ENCODE assay signal across 29 cellular contexts in the genomic region with DNA sequence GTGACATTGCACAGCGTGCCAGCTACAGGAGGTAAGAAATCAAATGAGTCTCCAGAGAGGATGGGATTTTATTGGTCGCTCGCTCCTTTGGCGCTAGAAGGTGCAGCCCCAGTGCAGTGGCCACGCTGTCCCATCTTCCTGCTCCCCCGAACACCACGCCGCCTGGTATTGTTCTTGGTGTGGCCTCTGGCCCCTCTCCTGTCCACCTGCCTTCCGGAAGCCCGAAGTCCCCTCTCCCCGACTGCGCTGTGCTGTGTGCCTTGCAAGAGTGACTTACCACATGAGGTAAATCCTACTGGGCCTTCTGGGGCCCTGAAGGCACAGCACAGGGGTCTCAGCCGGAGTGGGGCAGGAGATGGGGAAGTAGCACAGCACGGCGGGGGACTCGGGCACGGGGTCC. TPM values are rescaled to one million over a fixed set of nuclear protein-coding genes. Genes with fewer than 3 reads are reported as not detected.
DNase-seq lines count a peak whose midpoint lies in the region; ATAC-seq, FAIRE-seq and TF ChIP-seq lines count a peak whose summit lies in the region.
"Had no signal": no experiment of that assay in that cellular context is flagged by ENCODE, and none has a peak within 500 bp of the region (broad histone marks: within the 10 kb centered on the region; RNA-seq: fewer than 3 reads in every experiment).

No MANE protein-coding gene starts in this region.

- H2BK120ac ChIP-seq in H1 (replicated peaks; ENCODE audit: low read depth, low read length): no peak overlapping the region

- no peak overlapping the region for H3K9ac ChIP-seq in H1 (replicated peaks in 1 of 4; ENCODE audit: extremely low read depth in 1 of 4, low read depth in 3 of 4, low read length in 3 of 4)
- H3K9ac ChIP-seq: BLaER1 treated with 17β-estradiol and CSF1 and Interleukin-3, amounts not matched to agents 10 nM and 100 nM had no signal

- no peak overlapping the region for H3K4me2 ChIP-seq in H1 (ENCODE audit: insufficient read depth in 1 of 2, low read depth in 2 of 2, low read length in 2 of 2)
- H3K4me2 ChIP-seq: A549; BLaER1 treated with 17β-estradiol and CSF1 and Interleukin-3, amounts not matched to agents 10 nM and 100 nM had no signal

- H3K36me3 ChIP-seq in H1 (ENCODE audit: control insufficient read depth in 2 of 4, insufficient read depth in 4 of 4, low read length in 3 of 4): no peaks in the 10 kb centered on the region
- H3K36me3 ChIP-seq in CD8-positive, alpha-beta T cell (ENCODE audit: insufficient read depth, low read length): no peaks in the 10 kb centered on the region
- no peaks in the 10 kb centered on the region for H3K36me3 ChIP-seq in aorta (ENCODE audit: control insufficient read depth in 1 of 2, insufficient read depth in 2 of 2, low read length in 1 of 2)
- H3K36me3 ChIP-seq: BLaER1 treated with 17β-estradiol and CSF1 and Interleukin-3, amounts not matched to agents 10 nM and 100 nM; SJSA1 had no signal

- ATAC-seq in CD8-positive, alpha-beta T cell: no peak
- ATAC-seq in aorta (ENCODE audit: low FRiP score): no peak
- no peak for ATAC-seq in activated T-cell treated with anti-CD3 and anti-CD28 coated beads, Interleukin-2, amount 50 U/mL, for 72 hours (replicated peaks in 1 of 2)
- ATAC-seq: GM12878, HepG2, K562, PC-3, Right ventricle myocardium inferior had no signal

- CTCF ChIA-PET in H1 (lab: Charles Lee; ENCODE audit: partially characterized antibody): interaction anchor here (0.7 kb wide), 1 partner anchor 30 kb away, joined by 4 read pairs; no protein-coding TSS in a partner anchor
- CTCF ChIA-PET in CD8-positive, alpha-beta T cell (lab: Charles Lee): no interaction called here

- TF ChIP-seq RAD21 in H1 (IDR thresholded peaks at IDR 0.05 in 1 of 2, conservative IDR thresholded peaks at IDR 0.05 in 1 of 2; ENCODE audit: low read depth in 2 of 2, low read length in 2 of 2): no peak

- no peak overlapping the region for H3K18ac ChIP-seq in H1 (ENCODE audit: extremely low read depth, low read length)

- H2BK12ac ChIP-seq in H1 (ENCODE audit: low read depth, low read length): 0 out of 2 replicates have a peak overlapping the region, but pooled peaks have one; percentile 71

- no peaks in the 10 kb centered on the region for H3K23me2 ChIP-seq in H1 (ENCODE audit: low read depth, low read length)

- POLR2A ChIA-PET in H1 (lab: Charles Lee; ENCODE audit: partially characterized antibody): no interaction called here
- POLR2A ChIA-PET in CD8-positive, alpha-beta T cell (lab: Charles Lee): no interaction called here

- WGBS in H1 (ENCODE audit: extremely low coverage in 1 of 2, insufficient coverage in 1 of 2, insufficient read length in 1 of 2, insufficient replicate concordance in 2 of 2, low coverage in 1 of 2, low lambda C conversion rate in 2 of 2, missing lambda C conversion rate in 1 of 2), 2 experiments: 95% methylated on average over 17 of the region's 17 CpGs; no CpG with 5 or more reads in 1 of the 2 experiments
- WGBS in aorta, 2 donors: 96 to 98% methylated on average over 17 of the region's 17 CpGs

- no peak overlapping the region for H3K4me3 Mint-ChIP-seq in neural crest cell
- H3K4me3 Mint-ChIP-seq in CD8-positive, alpha-beta T cell: no peak overlapping the region
- H3K4me3 Mint-ChIP-seq in activated T-cell treated with anti-CD3 and anti-CD28 coated beads, Interleukin-2, amount 50 U/mL, for 72 hours: no peak overlapping the region
- H3K4me3 Mint-ChIP-seq in type B pancreatic cell: no peak overlapping the region
- H3K4me3 Mint-ChIP-seq: CD8-positive, alpha-beta memory T cell had no signal

- no peak overlapping the region; the same call in 1 of the 2 replicates for H2BK15ac ChIP-seq in H1 (ENCODE audit: low read length)

- FAIRE-seq in H1 (lab: Jason Lieb, UNC): no peak
- FAIRE-seq: A549, GM12878, HepG2, K562 had no signal

- no peak overlapping the region for H4K5ac ChIP-seq in H1 (ENCODE audit: insufficient read length, low read depth, low read length)

- H3K79me2 ChIP-seq in H1 (ENCODE audit: control insufficient read depth in 1 of 2, insufficient read depth in 2 of 2, low read length in 2 of 2): no peaks in the 10 kb centered on the region

- H3K27ac Mint-ChIP-seq in neural crest cell (ENCODE audit: unreplicated experiment): peak overlapping the region; percentile 75
- H3K27ac Mint-ChIP-seq in CD8-positive, alpha-beta T cell: no peak overlapping the region
- no peak overlapping the region for H3K27ac Mint-ChIP-seq in activated T-cell treated with anti-CD3 and anti-CD28 coated beads, Interleukin-2, amount 50 U/mL, for 72 hours
- no peak overlapping the region for H3K27ac Mint-ChIP-seq in type B pancreatic cell
- H3K27ac Mint-ChIP-seq: CD8-positive, alpha-beta memory T cell had no signal

- H4K91ac ChIP-seq in H1 (replicated peaks; ENCODE audit: insufficient read length, low read length): no peak overlapping the region

- no peak for TF ChIP-seq POLR2A in H1 (IDR thresholded peaks at IDR 0.05; ENCODE audit: control extremely low read depth in 1 of 2, low read depth in 2 of 2, low read length in 2 of 2)

- H3K4me1 ChIP-seq in H1 (replicated peaks in 1 of 4; ENCODE audit: control insufficient read depth in 3 of 4, insufficient read depth in 4 of 4, low read length in 3 of 4) (peaks cover 0 to 13% (median 10%) of the 10 kb centered on the region in 4 experiments; a peak in 5 of 7 replicates), aorta (ENCODE audit: control insufficient read depth in 1 of 2, insufficient read depth in 2 of 2, low read length in 2 of 2) (no peaks in the 10 kb centered on the region)
- H3K4me1 ChIP-seq in CD8-positive, alpha-beta T cell (ENCODE audit: insufficient read depth, low read length): no peaks in the 10 kb centered on the region
- H3K4me1 ChIP-seq: A549, SJSA1 had no signal

- 0 out of 2 replicates have a peak overlapping the region, but pooled peaks have one; percentile 38 for H2AFZ ChIP-seq in H1 (ENCODE audit: low read length)

- no peak overlapping the region for H2BK5ac ChIP-seq in H1 (ENCODE audit: low read depth, low read length)

- H3K9me3 Mint-ChIP-seq in neural crest cell: no peaks in the 10 kb centered on the region
- H3K9me3 Mint-ChIP-seq in CD8-positive, alpha-beta T cell: no peaks in the 10 kb centered on the region
- H3K9me3 Mint-ChIP-seq in activated T-cell treated with anti-CD3 and anti-CD28 coated beads, Interleukin-2, amount 50 U/mL, for 72 hours: no peaks in the 10 kb centered on the region
- peaks cover 4% of the 10 kb centered on the region for H3K9me3 Mint-ChIP-seq in type B pancreatic cell
- H3K9me3 Mint-ChIP-seq: CD8-positive, alpha-beta memory T cell had no signal

- TF ChIP-seq EP300 in H1 (IDR thresholded peaks at IDR 0.05; ENCODE audit: borderline replicate concordance in 1 of 2, low read depth in 2 of 2, low read length in 2 of 2): no peak

- no peak overlapping the region for H3K4ac ChIP-seq in H1 (replicated peaks; ENCODE audit: insufficient read length, low read depth, low read length)

- H3K79me1 ChIP-seq in H1 (ENCODE audit: low read depth, low read length): no peaks in the 10 kb centered on the region

- H3K4me1 Mint-ChIP-seq in neural crest cell: no peaks in the 10 kb centered on the region
- H3K4me1 Mint-ChIP-seq in CD8-positive, alpha-beta T cell (ENCODE audit: low read depth): no peaks in the 10 kb centered on the region
- no peaks in the 10 kb centered on the region for H3K4me1 Mint-ChIP-seq in activated T-cell treated with anti-CD3 and anti-CD28 coated beads, Interleukin-2, amount 50 U/mL, for 72 hours (ENCODE audit: low read depth)
- peaks cover 26% of the 10 kb centered on the region for H3K4me1 Mint-ChIP-seq in type B pancreatic cell (ENCODE audit: unreplicated experiment)
- H3K4me1 Mint-ChIP-seq: CD8-positive, alpha-beta memory T cell had no signal

- no peak overlapping the region for H3K4me3 ChIP-seq in H1 (ENCODE audit: extremely low read depth in 1 of 4, insufficient read depth in 2 of 4, low read depth in 3 of 4, low read length in 4 of 4)
- no peak overlapping the region for H3K4me3 ChIP-seq in CD8-positive, alpha-beta T cell (ENCODE audit: low read depth, low read length)
- no peak overlapping the region for H3K4me3 ChIP-seq in aorta (ENCODE audit: low read length in 2 of 2)
- H3K4me3 ChIP-seq: A549; BLaER1 treated with 17β-estradiol and CSF1 and Interleukin-3, amounts not matched to agents 10 nM and 100 nM; GM12878; K562; SJSA1 had no signal

- H3K27me3 ChIP-seq in H1 (replicated peaks in 1 of 4; ENCODE audit: control insufficient read depth in 3 of 4, extremely low read depth in 1 of 4, insufficient read depth in 3 of 4, low read length in 3 of 4) (no peaks in the 10 kb centered on the region), aorta (ENCODE audit: control insufficient read depth in 1 of 2, insufficient read depth in 2 of 2, low read length in 1 of 2) (no peaks in the 10 kb centered on the region)
- no peaks in the 10 kb centered on the region for H3K27me3 ChIP-seq in CD8-positive, alpha-beta T cell (ENCODE audit: insufficient read depth, low read length)
- H3K27me3 ChIP-seq: BLaER1 treated with 17β-estradiol and CSF1 and Interleukin-3, amounts not matched to agents 10 nM and 100 nM; SJSA1 had no signal

- intact Hi-C loops in CD8-positive, alpha-beta T cell (cut with DNase I, micrococcal nuclease): no loop called here
- intact Hi-C loops in aorta (cut with DNase I): no loop called here

- no peak overlapping the region for H2AK5ac ChIP-seq in H1 (ENCODE audit: low read depth, low read length)

- no peak overlapping the region for H3K23ac ChIP-seq in H1 (ENCODE audit: insufficient read length)

- no peak overlapping the region for H3K27ac ChIP-seq in H1 (ENCODE audit: low read depth, low read length)
- no peak overlapping the region for H3K27ac ChIP-seq in CD8-positive, alpha-beta T cell (ENCODE audit: low read depth, low read length)
- no peak overlapping the region for H3K27ac ChIP-seq in aorta (ENCODE audit: low read depth in 1 of 2, low read length in 2 of 2)
- H3K27ac ChIP-seq: A549; BLaER1 treated with 17β-estradiol and CSF1 and Interleukin-3, amounts not matched to agents 10 nM and 100 nM; SJSA1 had no signal

- H4K20me1 ChIP-seq in H1 (replicated peaks in 1 of 2; ENCODE audit: control insufficient read depth in 1 of 2, insufficient read depth in 2 of 2, low read length in 2 of 2): no peaks in the 10 kb centered on the region
- H4K20me1 ChIP-seq: BLaER1 treated with 17β-estradiol and CSF1 and Interleukin-3, amounts not matched to agents 10 nM and 100 nM had no signal

- DNase-seq in NCI-H2171 (lab: John Stamatoyannopoulos, UW): peak; percentile 4
- DNase-seq in H1 (ENCODE audit: low read depth in 1 of 2, low spot score in 2 of 2): no peak
- no peak for DNase-seq in neural crest cell (ENCODE audit: low read depth, low spot score)
- no peak for DNase-seq in CD8-positive, alpha-beta T cell
- no peak for DNase-seq in aorta
- no peak for DNase-seq in activated T-cell treated with anti-CD3 and anti-CD28 coated beads, Interleukin-2, amount 50 U/mL, for 72 hours
- DNase-seq in type B pancreatic cell (ENCODE audit: extremely low spot score, unreplicated experiment): no peak
- DNase-seq: AML-193; CD8-positive, alpha-beta memory T cell; DMS79; EL; GDM1; GOT3; MV-4-11; NCI-H1105; NCI-H1436 treated with DMSO at 0.1 percent for 48 hours; NCI-H187 treated with DMSO at 0.1 percent for 48 hours; NCI-H526; NK-92 treated with Interleukin-12 subunit alpha and Interleukin-12 subunit beta, amount 100 ng/mL, for 24 hours; PC-3 had no signal

- no peaks in the 10 kb centered on the region for H3K27me3 Mint-ChIP-seq in neural crest cell (ENCODE audit: low read depth)
- peaks cover 3% of the 10 kb centered on the region for H3K27me3 Mint-ChIP-seq in CD8-positive, alpha-beta T cell (ENCODE audit: low read depth)
- H3K27me3 Mint-ChIP-seq in activated T-cell treated with anti-CD3 and anti-CD28 coated beads, Interleukin-2, amount 50 U/mL, for 72 hours (ENCODE audit: low read depth): peaks cover 11% of the 10 kb centered on the region
- H3K27me3 Mint-ChIP-seq in type B pancreatic cell: peaks cover 57% of the 10 kb centered on the region

- no peak overlapping the region for H4K8ac ChIP-seq in H1 (ENCODE audit: extremely low read depth, insufficient read depth, low read length)

- H3K14ac ChIP-seq in H1 (ENCODE audit: insufficient read length): no peak overlapping the region

- H2BK20ac ChIP-seq in H1 (ENCODE audit: low read length): no peak overlapping the region

- no peak overlapping the region for H3K56ac ChIP-seq in H1 (replicated peaks; ENCODE audit: insufficient read length, low read depth, low read length)

- H3K9me3 ChIP-seq in H1 (ENCODE audit: insufficient read depth in 2 of 2, low read depth in 1 of 2, low read length in 1 of 2) (no peaks in the 10 kb centered on the region), aorta (ENCODE audit: control insufficient read depth, low read length) (no peaks in the 10 kb centered on the region)
- no peaks in the 10 kb centered on the region for H3K9me3 ChIP-seq in CD8-positive, alpha-beta T cell (ENCODE audit: low read length)
- H3K9me3 ChIP-seq: A549; BLaER1 treated with 17β-estradiol and CSF1 and Interleukin-3, amounts not matched to agents 10 nM and 100 nM; SJSA1 had no signal

- TF ChIP-seq CTCF in H1 (IDR thresholded peaks at IDR 0.05; ENCODE audit: control extremely low read depth in 1 of 3, insufficient read depth in 1 of 3, low read depth in 1 of 3, low read length in 3 of 3): no peak
- TF ChIP-seq CTCF in neural crest cell (conservative IDR thresholded peaks at IDR 0.05): no peak
- TF ChIP-seq CTCF in CD8-positive, alpha-beta T cell (IDR thresholded peaks at IDR 0.05): no peak
- no peak for TF ChIP-seq CTCF in type B pancreatic cell (conservative IDR thresholded peaks at IDR 0.05)

- H3K36me3 Mint-ChIP-seq in neural crest cell (ENCODE audit: low read depth) (no peaks in the 10 kb centered on the region), type B pancreatic cell (no peaks in the 10 kb centered on the region)
- no peaks in the 10 kb centered on the region for H3K36me3 Mint-ChIP-seq in CD8-positive, alpha-beta T cell
- no peaks in the 10 kb centered on the region for H3K36me3 Mint-ChIP-seq in activated T-cell treated with anti-CD3 and anti-CD28 coated beads, Interleukin-2, amount 50 U/mL, for 72 hours (ENCODE audit: insufficient read depth in 2 of 2)
- H3K36me3 Mint-ChIP-seq: CD8-positive, alpha-beta memory T cell had no signal

RNA-seq across cellular contexts. Expression of a gene that starts 58.2 kb away (rescaled TPM):
- 0.48 and 1.1 TPM in 2 replicates for total RNA-seq in H1 (2021; fragmentation: NEBNext Ultra II Directional; extraction: Animal tissue kit (Norgen Biotek cat#: 25700))
- polyA plus RNA-seq in H1 (2011; rRNA removed): 0.73 and 1.3 TPM in 2 replicates
- polyA plus RNA-seq in H1 (2011; cell fraction: cytosol; rRNA removed): 0.31 TPM
- 0.78 TPM for polyA plus RNA-seq in H1 (2011; cell fraction: nucleus; rRNA removed)
- 0.59 to 1.1 TPM (median 0.63 TPM) in 4 replicates for polyA plus RNA-seq in H1 (2012, experiment 1 of 2)
- polyA plus RNA-seq in H1 (2012, experiment 2 of 2): 0.81 TPM
- polyA plus RNA-seq in H1 (2013, experiment 1 of 2): 0.41 TPM
- polyA plus RNA-seq in H1 (2013, experiment 2 of 2): 0.53 TPM
- 0.32 TPM in 2 replicates for polyA minus RNA-seq in H1 (2011; rRNA and poly(A)+ RNA removed)
- not detected for polyA minus RNA-seq in H1 (2011; cell fraction: cytosol; rRNA and poly(A)+ RNA removed)
- polyA minus RNA-seq in H1 (2011; cell fraction: nucleus; rRNA and poly(A)+ RNA removed): 0.80 TPM
- total RNA-seq in neural crest cell: 0.23 and 0.25 TPM in 2 replicates
- not detected for total RNA-seq in CD8-positive, alpha-beta T cell
- total RNA-seq in aorta: not detected
- not detected for polyA plus RNA-seq in aorta
- total RNA-seq in activated T-cell treated with anti-CD3 and anti-CD28 coated beads, Interleukin-2, amount 50 U/mL, for 72 hours: not detected
- not detected in 2 replicates for total RNA-seq in type B pancreatic cell (ENCODE audit: low replicate concordance)
- total RNA-seq: CD8-positive, alpha-beta memory T cell; HepG2; K562; MCF 10A; PC-3; Right ventricle myocardium inferior; RPMI7951 had no signal
- polyA plus RNA-seq: HepG2, K562 had no signal
